ENCODE assay signal across 9 cellular contexts in the genomic region with DNA sequence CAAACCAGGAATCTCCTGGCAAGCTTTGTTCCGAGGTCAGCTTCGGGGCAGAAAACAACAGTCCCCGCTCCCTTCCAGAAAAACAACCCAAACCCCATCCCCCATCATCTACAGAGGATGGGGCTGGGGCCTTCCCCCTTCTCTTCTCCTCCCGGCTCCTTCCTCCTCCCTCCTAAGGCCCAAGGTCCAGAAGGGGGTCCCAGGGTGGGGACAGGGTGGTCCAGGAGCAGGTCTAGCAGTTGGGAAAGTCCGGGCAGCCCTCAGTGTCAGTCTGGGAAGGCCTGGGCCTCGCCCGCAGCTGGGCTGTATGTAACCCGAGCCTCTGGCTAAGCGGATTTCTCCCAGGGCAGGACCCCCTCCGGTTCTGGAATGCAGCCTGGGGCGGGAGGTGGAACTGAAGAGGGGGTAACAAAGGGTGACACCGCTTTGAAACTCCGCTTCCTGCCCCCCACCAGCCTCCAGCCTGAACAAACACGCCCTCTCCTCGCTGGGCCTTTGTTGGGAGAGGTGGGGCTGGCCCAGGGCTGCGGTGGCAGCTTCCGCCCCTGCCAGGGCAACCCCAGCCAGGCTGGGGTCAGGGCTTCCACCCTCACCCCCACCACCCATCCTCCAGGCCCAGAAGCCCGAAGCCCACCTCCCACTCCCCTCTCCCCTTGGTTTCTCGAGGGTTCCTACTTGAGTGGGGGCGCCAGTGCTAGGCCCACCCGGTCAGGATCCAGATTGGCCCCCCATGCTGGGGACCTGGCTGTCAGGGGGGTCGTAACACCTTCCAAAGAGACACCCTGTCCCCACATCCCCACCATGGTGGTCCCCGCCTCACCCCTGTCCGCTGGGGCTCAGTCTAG.
A peak's percentile ranks its signal among the peaks of the same experiment; 100 is the strongest.
DNase-seq lines count a peak whose midpoint lies in the region; ATAC-seq and TF ChIP-seq lines count a peak whose summit lies in the region.
"Had no signal": no experiment of that assay in that cellular context is flagged by ENCODE, and none has a peak within 500 bp of the region (broad histone marks: within the 10 kb centered on the region; RNA-seq: fewer than 3 reads in every experiment).

No MANE protein-coding gene starts in this region.

- no peak overlapping the region for H3K27ac Mint-ChIP-seq in CD4-positive, alpha-beta T cell

- H3K36me3 Mint-ChIP-seq in CD4-positive, alpha-beta T cell (ENCODE audit: low read depth): no peaks in the 10 kb centered on the region

- H3K9me3 ChIP-seq in SK-N-MC (ENCODE audit: low read depth, low read length): no peaks in the 10 kb centered on the region
- H3K9me3 ChIP-seq in iPS DF 6.9 (ENCODE audit: control insufficient read depth, insufficient read depth, low read length): no peaks in the 10 kb centered on the region
- no peaks in the 10 kb centered on the region for H3K9me3 ChIP-seq in CD4-positive, alpha-beta T cell (ENCODE audit: control insufficient read depth, low read length)

- H3K4me1 Mint-ChIP-seq in CD4-positive, alpha-beta T cell (ENCODE audit: low read depth): no peaks in the 10 kb centered on the region

- H3K27ac ChIP-seq in SK-N-MC: peak overlapping the region; percentile 75
- H3K27ac ChIP-seq in iPS DF 6.9 (ENCODE audit: low read length): no peak overlapping the region
- H3K27ac ChIP-seq in CD4-positive, alpha-beta T cell (ENCODE audit: low read depth, low read length): no peak overlapping the region

- DNase-seq in HFF-Myc (ENCODE audit: extremely low read depth, low read depth) (peak; percentile 59), SK-N-MC (ENCODE audit: low read depth, low spot score) (no peak), iPS DF 6.9 (ENCODE audit: low read depth, low spot score) (peak; percentile 93), sciatic nerve (ENCODE audit: low spot score) (no peak), SHP77 treated with DMSO at 0.1 percent for 48 hours (lab: John Stamatoyannopoulos, UW) (no peak), NCI-H1694 (lab: John Stamatoyannopoulos, UW) (no peak)
- no peak for DNase-seq in CD4-positive, alpha-beta T cell
- DNase-seq: activated CD4-positive, alpha-beta T cell treated with anti-CD3 and anti-CD28 coated beads for 1 hour had no signal

- no peak for TF ChIP-seq CTCF in HFF-Myc (IDR thresholded peaks at IDR 0.05; ENCODE audit: low read depth, low read length, missing control alignments)
- TF ChIP-seq CTCF in CD4-positive, alpha-beta T cell (IDR thresholded peaks at IDR 0.05): no peak

- peaks cover 3% of the 10 kb centered on the region for H3K27me3 Mint-ChIP-seq in CD4-positive, alpha-beta T cell

- H3K4me1 ChIP-seq in iPS DF 6.9 (ENCODE audit: control insufficient read depth, insufficient read depth, low read length): peaks cover 23% of the 10 kb centered on the region

- H3K4me3 Mint-ChIP-seq in CD4-positive, alpha-beta T cell: no peak overlapping the region

- H3K9ac ChIP-seq in SK-N-MC (ENCODE audit: insufficient read length): peak overlapping the region; percentile 56

- no peak overlapping the region for H3K4me3 ChIP-seq in HFF-Myc (replicated peaks; ENCODE audit: low read depth, low read length)
- H3K4me3 ChIP-seq in SK-N-MC: peak overlapping the region; percentile 4; the same call in 1 of the 2 replicates
- H3K4me3 ChIP-seq in iPS DF 6.9 (ENCODE audit: low read length): peak overlapping the region; percentile 18; the same call in 1 of the 2 replicates

- no peaks in the 10 kb centered on the region for H3K36me3 ChIP-seq in SK-N-MC (ENCODE audit: insufficient read depth, low read length)
- no peaks in the 10 kb centered on the region for H3K36me3 ChIP-seq in iPS DF 6.9 (ENCODE audit: control insufficient read depth, insufficient read depth, low read length)

- intact Hi-C loops in sciatic nerve (cut with DNase I): no loop called here
- intact Hi-C loops in CD4-positive, alpha-beta T cell (cut with DNase I, micrococcal nuclease): loop anchor here in 1 of 2 experiments (5.0 kb wide), 1 partner anchor 105 kb away; no protein-coding TSS in a partner anchor

- CTCF ChIA-PET in CD4-positive, alpha-beta T cell (lab: Charles Lee): no interaction called here

- ATAC-seq in sciatic nerve (peak; percentile 69), HG03571 (IDR thresholded peaks at IDR 0.05; ENCODE audit: unreplicated experiment) (no peak)
- ATAC-seq in CD4-positive, alpha-beta T cell (ENCODE audit: poor library complexity): no peak

- POLR2A ChIA-PET in CD4-positive, alpha-beta T cell (lab: Charles Lee): no interaction called here

- no CpG with 5 or more reads among the region's 24 CpGs for WGBS in iPS DF 6.9 (ENCODE audit: insufficient coverage, insufficient read length)

- no peaks in the 10 kb centered on the region for H3K9me3 Mint-ChIP-seq in CD4-positive, alpha-beta T cell

- no peaks in the 10 kb centered on the region for H3K27me3 ChIP-seq in iPS DF 6.9 (ENCODE audit: control insufficient read depth, insufficient read depth, low read length)
- peaks cover 3% of the 10 kb centered on the region for H3K27me3 ChIP-seq in CD4-positive, alpha-beta T cell (ENCODE audit: control insufficient read depth, insufficient read depth, low read length)

Comparison
In these comparisons a context has a peak if more than half of its experiments do, and no peak if none do; other contexts are left out.
1. DNase-seq: peak in HFF-Myc (single experiment) and iPS DF 6.9 (single experiment); none in SK-N-MC (single experiment), sciatic nerve (single experiment), CD4-positive, alpha-beta T cell (0 of 10), SHP77 treated with DMSO at 0.1 percent for 48 hours (single experiment) and NCI-H1694 (single experiment).